ENCODE assay signal across 1 cellular context in genomic region chr5:174503461-174504265, GRCh38.
TF ChIP-seq lines count a peak whose summit lies in the region.

No MANE protein-coding gene starts in this region.

TF ChIP-seq in HEK293, 187 proteins besides CTCF, POLR2A, EP300 and RAD21 (continued from another document and continues in another):
- no peak for TF ChIP-seq PRDM2 (tag by site-specific recombination; IDR thresholded peaks at IDR 0.05; ENCODE audit: borderline replicate concordance)
- peak; percentile 94 for TF ChIP-seq OSR2 (tag by site-specific recombination; IDR thresholded peaks at IDR 0.05)
- TF ChIP-seq ZNF19 (tag by site-specific recombination; IDR thresholded peaks at IDR 0.05; ENCODE audit: low read depth): no peak
- TF ChIP-seq ZNF514 (tag by site-specific recombination; IDR thresholded peaks at IDR 0.05): no peak
- TF ChIP-seq ZNF555 (tag by site-specific recombination; conservative IDR thresholded peaks at IDR 0.05): no peak
- TF ChIP-seq GLI2 (tag by site-specific recombination; IDR thresholded peaks at IDR 0.05; ENCODE audit: borderline replicate concordance, low read depth): peak; percentile 87
- TF ChIP-seq ZNF510 (tag by site-specific recombination; IDR thresholded peaks at IDR 0.05; ENCODE audit: insufficient replicate concordance): no peak
- no peak for TF ChIP-seq ZNF571 (tag by site-specific recombination; IDR thresholded peaks at IDR 0.05)
- no peak for TF ChIP-seq ZNF830 (tag by site-specific recombination; IDR thresholded peaks at IDR 0.05; ENCODE audit: low read depth)
- no peak for TF ChIP-seq ZNF302 (tag by site-specific recombination; IDR thresholded peaks at IDR 0.05; ENCODE audit: low read depth)
- peak; percentile 32 for TF ChIP-seq SP2 (tag by site-specific recombination; IDR thresholded peaks at IDR 0.05)
- TF ChIP-seq KLF8 (tag by site-specific recombination; IDR thresholded peaks at IDR 0.05): peak; percentile 89
- peak; percentile 54; the same call in 1 of the 2 replicates for TF ChIP-seq ZFP37 (tag by site-specific recombination; IDR thresholded peaks at IDR 0.05)
- peak; percentile 84 for TF ChIP-seq ZNF488 (tag by site-specific recombination; IDR thresholded peaks at IDR 0.05)
- TF ChIP-seq ZNF529 (tag by site-specific recombination; IDR thresholded peaks at IDR 0.05; ENCODE audit: insufficient replicate concordance): no peak
- TF ChIP-seq IKZF3 (tag by site-specific recombination; IDR thresholded peaks at IDR 0.05): peak; percentile 89
- no peak for TF ChIP-seq ZNF121 (tag by site-specific recombination; IDR thresholded peaks at IDR 0.05)
- TF ChIP-seq ZSCAN23 (tag by site-specific recombination; IDR thresholded peaks at IDR 0.05): peak; percentile 62
- TF ChIP-seq ZNF140 (tag by site-specific recombination; IDR thresholded peaks at IDR 0.05): no peak
- TF ChIP-seq ZBTB44 (tag by site-specific recombination; IDR thresholded peaks at IDR 0.05): peak; percentile 87
- TF ChIP-seq PRDM1 (tag by site-specific recombination; IDR thresholded peaks at IDR 0.05): no peak
- peak; percentile 99 for TF ChIP-seq INSM2 (tag by site-specific recombination; IDR thresholded peaks at IDR 0.05)
- no peak for TF ChIP-seq REPIN1 (tag by site-specific recombination; IDR thresholded peaks at IDR 0.05; ENCODE audit: low read depth)
- no peak for TF ChIP-seq ZNF175 (tag by site-specific recombination; IDR thresholded peaks at IDR 0.05)
- no peak for TF ChIP-seq ZNF174 (tag by site-specific recombination; IDR thresholded peaks at IDR 0.05)
- peak; percentile 42; the same call in 1 of the 2 replicates for TF ChIP-seq ZNF610 (tag by site-specific recombination; IDR thresholded peaks at IDR 0.05; ENCODE audit: borderline replicate concordance)
- TF ChIP-seq SP3 (tag by site-specific recombination; IDR thresholded peaks at IDR 0.05): peak; percentile 27; the same call in 1 of the 2 replicates
- TF ChIP-seq ZNF692 (tag by site-specific recombination; IDR thresholded peaks at IDR 0.05): peak; percentile 66
- no peak for TF ChIP-seq ZNF311 (tag by site-specific recombination; IDR thresholded peaks at IDR 0.05; ENCODE audit: borderline replicate concordance)
- TF ChIP-seq ZNF138 (tag by site-specific recombination; IDR thresholded peaks at IDR 0.05; ENCODE audit: borderline replicate concordance): no peak
- TF ChIP-seq BCL11B (tag by site-specific recombination; IDR thresholded peaks at IDR 0.05; ENCODE audit: low read depth): no peak
- TF ChIP-seq ZBTB11 (tag by site-specific recombination; conservative IDR thresholded peaks at IDR 0.05; ENCODE audit: low read depth): no peak
- TF ChIP-seq FEZF1 (tag by site-specific recombination; IDR thresholded peaks at IDR 0.05): peak; percentile 89
- TF ChIP-seq ZSCAN4 (tag by site-specific recombination; IDR thresholded peaks at IDR 0.05): peak; percentile 38; the same call in 1 of the 2 replicates
- TF ChIP-seq ZNF548 (tag by site-specific recombination; IDR thresholded peaks at IDR 0.05): no peak
- no peak for TF ChIP-seq HOXC10 (CRISPR knock-in tag; IDR thresholded peaks at IDR 0.05)
- TF ChIP-seq ZFHX2 (tag by site-specific recombination; conservative IDR thresholded peaks at IDR 0.05): no peak
- TF ChIP-seq KLF10 (tag by site-specific recombination; IDR thresholded peaks at IDR 0.05): peak; percentile 92
- 0 out of 2 replicates have a peak, but pooled peaks have one; percentile 39 for TF ChIP-seq ZSCAN5A (tag by site-specific recombination; IDR thresholded peaks at IDR 0.05)
- TF ChIP-seq ZNF843 (tag by site-specific recombination; IDR thresholded peaks at IDR 0.05): peak; percentile 97
- no peak for TF ChIP-seq ZBTB7A (tag by site-specific recombination; IDR thresholded peaks at IDR 0.05; ENCODE audit: low read depth)
- peak; percentile 69 for TF ChIP-seq ZNF10 (tag by site-specific recombination; IDR thresholded peaks at IDR 0.05)
